17 cellular contexts compared by ENCODE assay signal in genomic region chrX:26032141-26032917, GRCh38.
A peak's percentile ranks its signal among the peaks of the same experiment; 100 is the strongest.
DNase-seq lines count a peak whose midpoint lies in the region; ATAC-seq, FAIRE-seq and TF ChIP-seq lines count a peak whose summit lies in the region.
"Had no signal": no experiment of that assay in that cellular context is flagged by ENCODE, and none has a peak within 500 bp of the region (broad histone marks: within the 10 kb centered on the region; RNA-seq: fewer than 3 reads in every experiment).

No MANE protein-coding gene starts in this region.

- TF ChIP-seq EP300 in suprapubic skin (IDR thresholded peaks at IDR 0.05), result no peak

- TF ChIP-seq CTCF in astrocyte of the spinal cord (IDR thresholded peaks at IDR 0.05; ENCODE audit: low read depth, low read length) (no peak), fibroblast of pulmonary artery (IDR thresholded peaks at IDR 0.05; ENCODE audit: low read length, missing control alignments) (no peak), suprapubic skin (IDR thresholded peaks at IDR 0.05) (no peak)

- peak; percentile 1 for DNase-seq in AG08395 (ENCODE audit: low spot score)
- no peak for DNase-seq in HTR-8/SVneo (ENCODE audit: insufficient read length, low spot score)
- peak; percentile 50 for DNase-seq in astrocyte of the spinal cord (ENCODE audit: low read depth, low spot score)
- DNase-seq in fibroblast of pulmonary artery (ENCODE audit: low read depth), result peak; percentile 11
- DNase-seq in suprapubic skin (ENCODE audit: low spot score in 2 of 2), result no peak
- DNase-seq in DMS53 treated with DMSO at 0.1 percent for 48 hours (lab: John Stamatoyannopoulos, UW; ENCODE audit: unreplicated experiment), result no peak
- no peak for DNase-seq in mesenteric fat pad (ENCODE audit: low spot score)
- DNase-seq: CD8-positive, alpha-beta T cell; H7; IMR-90; NCI-H1417 treated with DMSO at 0.1 percent for 48 hours; NCI-H2029; NCI-H446 treated with DMSO at 0.1 percent for 48 hours; NCI-H774; PC-9; SK-N-SH had no signal

- H3K4me3 ChIP-seq in astrocyte of the spinal cord (ENCODE audit: low read depth, low read length) (no peak overlapping the region), fibroblast of pulmonary artery (replicated peaks; ENCODE audit: low read depth, low read length) (no peak overlapping the region), suprapubic skin (no peak overlapping the region)
- H3K4me3 ChIP-seq: PC-9 had no signal

- no peak overlapping the region for H3K27ac ChIP-seq in suprapubic skin
- H3K27ac ChIP-seq: PC-9 had no signal

- TF ChIP-seq POLR2A in suprapubic skin (IDR thresholded peaks at IDR 0.05), result no peak

- H3K4me1 ChIP-seq in suprapubic skin, result no peaks in the 10 kb centered on the region

- FAIRE-seq in HTR-8/SVneo (lab: Jason Lieb, UNC), result peak; percentile 67

- in situ Hi-C loops in astrocyte of the spinal cord (cut with HindIII; ENCODE audit: low sequenced_read_pairs), result no loop called here

- H3K9me3 ChIP-seq in suprapubic skin, result no peaks in the 10 kb centered on the region
- H3K9me3 ChIP-seq: SK-N-SH had no signal

- whole genome bisulfite sequencing in suprapubic skin, result 46% methylated on average over 4 of the region's 4 CpGs

- ATAC-seq in GM19397 (IDR thresholded peaks at IDR 0.05; ENCODE audit: unreplicated experiment), result no peak
- ATAC-seq: CD8-positive, alpha-beta T cell had no signal

- H3K27me3 ChIP-seq in suprapubic skin, result no peaks in the 10 kb centered on the region

- H3K36me3 ChIP-seq in suprapubic skin, result no peaks in the 10 kb centered on the region

Comparison
In these comparisons a context has a peak if more than half of its experiments do, and no peak if none do; other contexts are left out.
1. DNase-seq: peak in AG08395 (single experiment), astrocyte of the spinal cord (single experiment) and fibroblast of pulmonary artery (single experiment); none in HTR-8/SVneo (single experiment), suprapubic skin (0 of 2), DMS53 treated with DMSO at 0.1 percent for 48 hours (single experiment) and mesenteric fat pad (single experiment).